In the genomic region with DNA sequence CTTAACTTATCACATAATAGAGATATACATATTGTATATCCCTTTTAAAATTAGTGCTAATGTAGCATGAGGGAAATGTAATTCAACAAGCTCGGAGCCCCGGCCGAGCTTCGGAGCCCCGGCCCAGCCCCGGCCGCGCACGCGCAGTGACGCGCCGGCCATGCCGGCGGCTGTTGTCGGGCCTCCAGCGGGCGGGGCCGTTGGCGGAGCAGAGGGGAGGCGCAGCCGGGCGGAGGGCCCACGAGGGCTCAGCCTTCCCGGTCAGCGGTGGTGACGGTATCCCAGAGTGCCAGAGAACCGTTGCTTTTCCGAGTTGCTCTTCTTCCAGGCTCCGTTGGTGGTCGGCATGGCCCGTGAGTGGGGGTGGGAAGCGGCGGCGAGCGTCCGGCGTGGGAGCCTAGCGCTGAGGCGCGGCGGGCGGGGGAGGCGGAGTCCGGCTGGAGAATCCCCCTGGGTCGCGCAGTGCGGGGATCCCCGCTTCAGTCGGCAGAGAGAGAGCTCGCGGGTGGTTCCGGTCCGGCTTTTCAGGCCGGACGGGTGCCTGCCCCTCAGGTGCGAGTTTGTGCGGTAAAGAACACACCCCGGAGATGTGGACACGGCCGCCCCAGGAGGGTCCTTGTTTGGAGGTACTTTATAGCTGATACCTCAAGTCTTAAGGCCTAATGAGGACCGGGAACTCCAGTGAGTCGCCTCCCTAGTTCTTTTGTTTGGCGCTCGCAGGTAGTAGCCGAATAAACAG, we compare ENCODE assay signal across 8 cellular contexts. TPM values are rescaled to one million over a fixed set of nuclear protein-coding genes. Genes with fewer than 3 reads are reported as not detected.
DNase-seq lines count a peak whose midpoint lies in the region; ATAC-seq and TF ChIP-seq lines count a peak whose summit lies in the region.
"Not testable (repeated sequence)": the region's sequence is repeated elsewhere in the genome, so short reads cannot be mapped to it uniquely, and the experiment has no call there.

A gene (plus strand): TSS at position 146 of the 739 bp plus-strand sequence. CDS start 201 bp downstream, at position 347.

- POLR2A ChIA-PET in IMR-90 (lab: Charles Lee; ENCODE audit: unreplicated experiment), result not testable (repeated sequence)

- not testable (repeated sequence) for H3K18ac ChIP-seq in IMR-90 (ENCODE audit: low read depth, low read length)

- H2AFZ ChIP-seq in IMR-90 (replicated peaks; ENCODE audit: low read length, poor library complexity); fibroblast of lung (ENCODE audit: low read length): not testable (repeated sequence)

- H3K9ac ChIP-seq in IMR-90 (ENCODE audit: low read depth, low read length); fibroblast of lung (ENCODE audit: insufficient read depth, low read length): not testable (repeated sequence)

- H3K79me2 ChIP-seq in fibroblast of lung (ENCODE audit: control insufficient read depth, insufficient read depth, low read length), result not testable (repeated sequence)

- not testable (repeated sequence) for H2BK120ac ChIP-seq in IMR-90 (ENCODE audit: low read depth, low read length)

- H3K9me3 Mint-ChIP-seq in activated T-helper 17 cell treated with anti-CD3 and anti-CD28 coated beads, Interleukin-2, amount 50 U/mL, for 72 hours; mesothelial cell of epicardium; stimulated activated naive CD8-positive, alpha-beta T cell treated with anti-CD3 and anti-CD28 coated beads, Interleukin-15, amount 100 ng/mL, for 72 hours: not testable (repeated sequence)

- not testable (repeated sequence) for H3K4me1 Mint-ChIP-seq in activated T-helper 17 cell treated with anti-CD3 and anti-CD28 coated beads, Interleukin-2, amount 50 U/mL, for 72 hours; mesothelial cell of epicardium; stimulated activated naive CD8-positive, alpha-beta T cell treated with anti-CD3 and anti-CD28 coated beads, Interleukin-15, amount 100 ng/mL, for 72 hours

- H3K4ac ChIP-seq in IMR-90 (ENCODE audit: low read depth, low read length), result not testable (repeated sequence)

- DNase-seq in G401 (ENCODE audit: low spot score); IMR-90; fibroblast of lung (ENCODE audit: low read depth in 2 of 2); mesothelial cell of epicardium (ENCODE audit: low spot score in 2 of 2, unreplicated experiment in 2 of 2); stimulated activated naive CD8-positive, alpha-beta T cell treated with anti-CD3 and anti-CD28 coated beads, Interleukin-15, amount 100 ng/mL, for 72 hours: not testable (repeated sequence)

- not testable (repeated sequence) for H3K23ac ChIP-seq in IMR-90 (ENCODE audit: low read depth, low read length)

- not testable (repeated sequence) for H4K20me1 ChIP-seq in IMR-90 (ENCODE audit: insufficient read depth, low read length); fibroblast of lung (ENCODE audit: control insufficient read depth, extremely low read depth, insufficient read depth, low read length)

- not testable (repeated sequence) for H3K9me1 ChIP-seq in IMR-90 (ENCODE audit: insufficient read depth, low read length)

- H3K4me2 ChIP-seq in IMR-90 (ENCODE audit: low read depth, low read length); fibroblast of lung (ENCODE audit: extremely low read depth, insufficient read depth, low read length): not testable (repeated sequence)

- not testable (repeated sequence) for H2BK15ac ChIP-seq in IMR-90 (ENCODE audit: low read depth, low read length)

- not testable (repeated sequence) for H3K4me3 Mint-ChIP-seq in activated T-helper 17 cell treated with anti-CD3 and anti-CD28 coated beads, Interleukin-2, amount 50 U/mL, for 72 hours; mesothelial cell of epicardium; stimulated activated naive CD8-positive, alpha-beta T cell treated with anti-CD3 and anti-CD28 coated beads, Interleukin-15, amount 100 ng/mL, for 72 hours

- not testable (repeated sequence) for H3K36me3 ChIP-seq in IMR-90 (ENCODE audit: control insufficient read depth, insufficient read depth, low read length); fibroblast of lung (ENCODE audit: control insufficient read depth, insufficient read depth, low read length)

- H3K36me3 Mint-ChIP-seq in activated T-helper 17 cell treated with anti-CD3 and anti-CD28 coated beads, Interleukin-2, amount 50 U/mL, for 72 hours (ENCODE audit: low read depth); mesothelial cell of epicardium: not testable (repeated sequence)

- H2BK20ac ChIP-seq in IMR-90 (ENCODE audit: low read depth, low read length), result not testable (repeated sequence)

- H4K8ac ChIP-seq in IMR-90 (ENCODE audit: low read depth in 2 of 2, low read length in 2 of 2), result not testable (repeated sequence)

- CTCF ChIA-PET in IMR-90 (lab: Yijun Ruan, JAX), result not testable (repeated sequence)

- H2AK9ac ChIP-seq in IMR-90 (replicated peaks; ENCODE audit: low read depth, low read length, poor library complexity), result not testable (repeated sequence)

- H3K79me1 ChIP-seq in IMR-90 (ENCODE audit: low read depth in 1 of 2, low read length in 2 of 2), result not testable (repeated sequence)

- not testable (repeated sequence) for H3K56ac ChIP-seq in IMR-90 (ENCODE audit: extremely low read depth, insufficient read depth, low read length)

- no CpG with 5 or more reads among the region's 66 CpGs for WGBS in IMR-90 (ENCODE audit: extremely low coverage in 2 of 2, insufficient read length in 1 of 2), 2 experiments

- in situ Hi-C loops in G401 (cut with HindIII; ENCODE audit: low sequenced_read_pairs); IMR-90 (cut with MboI; ENCODE audit: low sequenced_read_pairs): not testable (repeated sequence)

- not testable (repeated sequence) for H2AK5ac ChIP-seq in IMR-90 (ENCODE audit: low read depth, low read length)

- dilution Hi-C loops in IMR-90 (cut with HindIII; ENCODE audit: low sequenced_read_pairs, unreplicated experiment), result not testable (repeated sequence)

- H3K27me3 Mint-ChIP-seq in activated T-helper 17 cell treated with anti-CD3 and anti-CD28 coated beads, Interleukin-2, amount 50 U/mL, for 72 hours; mesothelial cell of epicardium (ENCODE audit: low read depth); stimulated activated naive CD8-positive, alpha-beta T cell treated with anti-CD3 and anti-CD28 coated beads, Interleukin-15, amount 100 ng/mL, for 72 hours: not testable (repeated sequence)

- intact Hi-C loops in IMR-90 (cut with micrococcal nuclease), result not testable (repeated sequence)

- H4K5ac ChIP-seq in IMR-90 (ENCODE audit: low read depth, low read length), result not testable (repeated sequence)

- ATAC-seq in GM21381 (IDR thresholded peaks at IDR 0.05; ENCODE audit: unreplicated experiment) (peak; percentile 87), HG02943 (IDR thresholded peaks at IDR 0.05; ENCODE audit: low read depth, unreplicated experiment) (peak; percentile 88), IMR-90 (ENCODE audit: low read depth) (peak; percentile 98)
- peak; percentile 93 for ATAC-seq in activated T-helper 17 cell treated with anti-CD3 and anti-CD28 coated beads, Interleukin-2, amount 50 U/mL, for 72 hours (replicated peaks)
- peak; percentile 94 for ATAC-seq in stimulated activated naive CD8-positive, alpha-beta T cell treated with anti-CD3 and anti-CD28 coated beads, Interleukin-15, amount 100 ng/mL, for 72 hours

- H3K14ac ChIP-seq in IMR-90 (replicated peaks; ENCODE audit: low read depth, low read length), result not testable (repeated sequence)

- TF ChIP-seq RAD21 in IMR-90 (IDR thresholded peaks at IDR 0.05; ENCODE audit: low read length), result not testable (repeated sequence)

- H3K27me3 ChIP-seq in IMR-90 (ENCODE audit: control insufficient read depth, insufficient read depth, low read length); fibroblast of lung (ENCODE audit: control insufficient read depth, insufficient read depth, low read length): not testable (repeated sequence)

- H3K4me1 ChIP-seq in IMR-90 (ENCODE audit: control insufficient read depth, insufficient read depth, low read length); fibroblast of lung (ENCODE audit: control insufficient read depth, extremely low read depth, insufficient read depth, low read length): not testable (repeated sequence)

- not testable (repeated sequence) for H2BK5ac ChIP-seq in IMR-90 (ENCODE audit: low read depth, low read length, poor library complexity, severe bottlenecking)

- not testable (repeated sequence) for TF ChIP-seq CTCF in IMR-90 (conservative IDR thresholded peaks at IDR 0.05; ENCODE audit: low read depth, low read length); fibroblast of lung (conservative IDR thresholded peaks at IDR 0.05 in 1 of 2, IDR thresholded peaks at IDR 0.05 in 1 of 2; ENCODE audit: low read depth in 1 of 2, low read length in 2 of 2); mesothelial cell of epicardium (IDR thresholded peaks at IDR 0.05; ENCODE audit: unreplicated experiment)

- not testable (repeated sequence) for H4K91ac ChIP-seq in IMR-90 (ENCODE audit: insufficient read depth, low read depth, low read length)

- not testable (repeated sequence) for TF ChIP-seq POLR2A in IMR-90 (IDR thresholded peaks at IDR 0.05; ENCODE audit: low read depth, low read length)

- H3K4me3 ChIP-seq in IMR-90 (ENCODE audit: insufficient read depth, low read depth, low read length); fibroblast of lung (replicated peaks in 1 of 4; ENCODE audit: control extremely low read depth in 1 of 4, insufficient read depth in 1 of 4, low read depth in 3 of 4, low read length in 4 of 4): not testable (repeated sequence)

- H3K27ac Mint-ChIP-seq in activated T-helper 17 cell treated with anti-CD3 and anti-CD28 coated beads, Interleukin-2, amount 50 U/mL, for 72 hours; mesothelial cell of epicardium; stimulated activated naive CD8-positive, alpha-beta T cell treated with anti-CD3 and anti-CD28 coated beads, Interleukin-15, amount 100 ng/mL, for 72 hours: not testable (repeated sequence)

- H3K9me3 ChIP-seq in IMR-90 (ENCODE audit: control insufficient read depth, insufficient read depth, low read length); fibroblast of lung (ENCODE audit: control insufficient read depth, insufficient read depth, low read depth, low read length): not testable (repeated sequence)

- not testable (repeated sequence) for H3K27ac ChIP-seq in IMR-90 (ENCODE audit: insufficient read depth, low read length); fibroblast of lung (ENCODE audit: insufficient read depth, low read length)

- not testable (repeated sequence) for BruUV-seq in IMR-90 (replicated peaks; lab: Mats Ljungman, UMichigan)

RNA-seq across cellular contexts. Expression of the gene that starts here (rescaled TPM):
- total RNA-seq in G401 (2014; rRNA removed; shearing (Covaris generic)), result 11.7 and 23.1 TPM in 2 replicates
- total RNA-seq in IMR-90 (2012; rRNA removed) (10.4 and 16.1 TPM in 2 replicates), fibroblast of lung (14.6 and 19.8 TPM in 2 replicates), mesothelial cell of epicardium (34.2 to 43.2 TPM (median 38.2 TPM) in 3 replicates)
- polyA plus RNA-seq in IMR-90 (2012; rRNA removed) (24.6 and 27.1 TPM in 2 replicates), fibroblast of lung (28.8 and 38.5 TPM in 2 replicates)
- polyA plus RNA-seq in IMR-90 (2012; cell fraction: cytosol; rRNA removed), result 10.0 and 17.7 TPM in 2 replicates
- polyA plus RNA-seq in IMR-90 (2012; cell fraction: nucleus; rRNA removed; ENCODE audit: low replicate concordance), result 2.8 and 16.9 TPM in 2 replicates
- 10 to 100 TPM in 1 of 2 donors, 1 to 10 TPM in 1; 5.2 to 15.8 TPM for total RNA-seq in activated T-helper 17 cell treated with anti-CD3 and anti-CD28 coated beads, Interleukin-2, amount 50 U/mL, for 72 hours
- 32.4 and 43.3 TPM in 2 replicates for polyA plus RNA-seq in fibroblast of lung (2012)
- polyA minus RNA-seq in fibroblast of lung (ENCODE audit: low replicate concordance), result 0.70 and 1.1 TPM in 2 replicates
